Comparison of ENCODE assay signal across 13 cellular contexts in the genomic region with DNA sequence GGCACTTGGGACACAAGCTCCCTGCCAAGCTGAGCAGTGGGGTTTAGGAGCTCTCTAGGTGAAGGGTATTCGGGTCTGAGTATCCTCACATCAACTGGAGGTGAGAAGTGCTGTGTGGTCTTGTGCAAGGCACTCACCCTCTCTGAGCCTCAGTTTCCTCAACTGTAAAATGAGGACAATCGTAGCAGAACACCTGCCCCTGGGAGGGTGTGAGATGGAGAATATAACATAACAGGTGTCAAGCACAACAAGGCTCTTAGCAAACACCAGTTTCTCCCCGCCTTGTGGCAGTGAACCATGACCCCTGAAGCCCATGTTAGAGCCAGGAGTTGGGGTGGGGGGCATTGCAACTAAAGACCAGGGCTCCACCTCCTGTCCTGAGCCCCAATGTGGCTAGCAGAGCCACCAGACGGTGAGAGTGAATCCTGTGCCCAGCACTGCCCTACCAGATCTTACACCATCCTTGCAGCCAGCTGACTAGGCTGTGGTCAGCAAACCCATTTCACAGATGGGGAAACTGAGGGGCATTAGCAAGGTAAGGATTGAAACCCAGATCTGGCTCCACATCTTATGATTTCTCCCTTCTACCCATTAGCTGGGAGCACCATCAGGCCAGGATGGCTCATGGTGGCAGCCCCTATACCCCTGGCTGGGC. TPM values are rescaled to one million over a fixed set of nuclear protein-coding genes. Genes with fewer than 3 reads are reported as not detected.
A peak's percentile ranks its signal among the peaks of the same experiment; 100 is the strongest.
DNase-seq lines count a peak whose midpoint lies in the region; ATAC-seq and TF ChIP-seq lines count a peak whose summit lies in the region.
"Had no signal": no experiment of that assay in that cellular context is flagged by ENCODE, and none has a peak within 500 bp of the region (broad histone marks: within the 10 kb centered on the region; RNA-seq: fewer than 3 reads in every experiment).

No MANE protein-coding gene starts in this region.

- no peaks in the 10 kb centered on the region for H3K36me3 Mint-ChIP-seq in MCF 10A (ENCODE audit: insufficient read depth, unreplicated experiment)
- H3K36me3 Mint-ChIP-seq in central memory CD8-positive, alpha-beta T cell (ENCODE audit: insufficient read depth) = peaks cover 7% of the 10 kb centered on the region
- no peaks in the 10 kb centered on the region for H3K36me3 Mint-ChIP-seq in natural killer cell treated with Interleukin-12 subunit alpha and Interleukin-12 subunit beta and Interleukin-15 and Interleukin-18, amount 100 ng/mL, for 72 hours

- H3K9me3 ChIP-seq in mammary epithelial cell (replicated peaks; ENCODE audit: insufficient read depth, low read length) = no peaks in the 10 kb centered on the region
- no peaks in the 10 kb centered on the region for H3K9me3 ChIP-seq in upper lobe of left lung
- H3K9me3 ChIP-seq: mucosa of descending colon, testis had no signal

- peaks cover 14% of the 10 kb centered on the region for H3K27me3 ChIP-seq in mammary epithelial cell (ENCODE audit: insufficient read depth, low read length)
- H3K27me3 ChIP-seq in upper lobe of left lung = no peaks in the 10 kb centered on the region
- H3K27me3 ChIP-seq: testis had no signal

- H4K20me1 ChIP-seq in mammary epithelial cell (ENCODE audit: insufficient read depth, low read length) = no peaks in the 10 kb centered on the region

- H3K27ac ChIP-seq in mammary epithelial cell (ENCODE audit: insufficient read depth, low read depth, low read length) (no peak overlapping the region), upper lobe of left lung (peak overlapping the region; percentile 1 to 98 (median 94))

- intact Hi-C loops in MCF 10A (cut with micrococcal nuclease) = loop anchor here (2.0 kb wide), 1 partner anchor 118 kb away; no protein-coding TSS in a partner anchor
- intact Hi-C loops in mammary epithelial cell (cut with micrococcal nuclease) = no loop called here

- H2AFZ ChIP-seq in mammary epithelial cell (ENCODE audit: low read depth, low read length) = no peak overlapping the region

- no peak overlapping the region for H3K4me2 ChIP-seq in mammary epithelial cell (ENCODE audit: insufficient read depth, low read depth, low read length)

- H3K4me3 ChIP-seq in mammary epithelial cell (replicated peaks in 1 of 3; ENCODE audit: insufficient read depth in 1 of 3, low read depth in 2 of 3, low read length in 3 of 3) (no peak overlapping the region), upper lobe of left lung (no peak overlapping the region)
- H3K4me3 ChIP-seq: mucosa of descending colon, testis had no signal

- TF ChIP-seq EP300 in upper lobe of left lung (IDR thresholded peaks at IDR 0.05) = no peak

- no peak for ATAC-seq in central memory CD8-positive, alpha-beta T cell (replicated peaks; ENCODE audit: extremely low read depth, poor library complexity, severe bottlenecking)
- ATAC-seq in natural killer cell treated with Interleukin-12 subunit alpha and Interleukin-12 subunit beta and Interleukin-15 and Interleukin-18, amount 100 ng/mL, for 72 hours = no peak
- ATAC-seq in upper lobe of left lung (ENCODE audit: low FRiP score in 2 of 2) (no peak), GM18868 (IDR thresholded peaks at IDR 0.05; ENCODE audit: unreplicated experiment) (no peak)
- ATAC-seq: mucosa of descending colon had no signal

- dilution Hi-C loops in mammary epithelial cell (cut with HindIII; ENCODE audit: low sequenced_read_pairs) = no loop called here

- WGBS in mammary epithelial cell (ENCODE audit: low coverage, missing lambda C conversion rate) = 87% methylated on average over 4 of the region's 4 CpGs
- WGBS in upper lobe of left lung, 2 donors = 77 to 93% methylated on average over 3 to 4 of the region's 4 CpGs

- H3K9ac ChIP-seq in mammary epithelial cell (ENCODE audit: insufficient read depth, low read length) = no peak overlapping the region

- peaks cover 6% of the 10 kb centered on the region for H3K4me1 Mint-ChIP-seq in MCF 10A (ENCODE audit: insufficient read depth, unreplicated experiment)
- H3K4me1 Mint-ChIP-seq in central memory CD8-positive, alpha-beta T cell = peaks cover 31% of the 10 kb centered on the region
- peaks cover 34 to 43% of the 10 kb centered on the region in 2 donors for H3K4me1 Mint-ChIP-seq in natural killer cell treated with Interleukin-12 subunit alpha and Interleukin-12 subunit beta and Interleukin-15 and Interleukin-18, amount 100 ng/mL, for 72 hours (ENCODE audit: low read depth in 2 of 2)

- no TSS peak for BruUV-seq in MCF 10A (replicated peaks; lab: Mats Ljungman, UMichigan)
- no TSS peak for BruUV-seq in mammary epithelial cell (replicated peaks; lab: Mats Ljungman, UMichigan)

- POLR2A ChIA-PET in MCF 10A (lab: Yijun Ruan, JAX) = interaction anchor here (1.0 kb wide), 2 partner anchors 17 to 122 kb away, joined by 3 to 4 read pairs; no protein-coding TSS in a partner anchor

- DNase-seq in MCF 10A (ENCODE audit: unreplicated experiment) (no peak), mammary epithelial cell (no peak), upper lobe of left lung (no peak), nucleus accumbens (lab: John Stamatoyannopoulos, UW) (no peak), OCI-M1 (lab: John Stamatoyannopoulos, UW) (no peak)
- no peak for DNase-seq in central memory CD8-positive, alpha-beta T cell (ENCODE audit: low spot score in 2 of 2)
- DNase-seq in natural killer cell treated with Interleukin-12 subunit alpha and Interleukin-12 subunit beta and Interleukin-15 and Interleukin-18, amount 100 ng/mL, for 72 hours (ENCODE audit: low spot score) = no peak
- DNase-seq: activated CD4-positive, alpha-beta T cell treated with anti-CD3 and anti-CD28 coated beads, Interleukin-2, amount 10 ng/mL, durations not matched to agents 24 days and 14 days; DMS79 treated with DMSO at 0.1 percent for 48 hours; mucosa of descending colon had no signal

- H3K4me3 Mint-ChIP-seq in MCF 10A (ENCODE audit: unreplicated experiment) = peak overlapping the region; percentile 5
- H3K4me3 Mint-ChIP-seq in central memory CD8-positive, alpha-beta T cell = peak overlapping the region; percentile 92
- peak overlapping the region; percentile 16 for H3K4me3 Mint-ChIP-seq in natural killer cell treated with Interleukin-12 subunit alpha and Interleukin-12 subunit beta and Interleukin-15 and Interleukin-18, amount 100 ng/mL, for 72 hours

- H3K9me3 Mint-ChIP-seq in MCF 10A (ENCODE audit: unreplicated experiment) = no peaks in the 10 kb centered on the region
- no peaks in the 10 kb centered on the region for H3K9me3 Mint-ChIP-seq in central memory CD8-positive, alpha-beta T cell
- no peaks in the 10 kb centered on the region for H3K9me3 Mint-ChIP-seq in natural killer cell treated with Interleukin-12 subunit alpha and Interleukin-12 subunit beta and Interleukin-15 and Interleukin-18, amount 100 ng/mL, for 72 hours
- H3K9me3 Mint-ChIP-seq: activated CD4-positive, alpha-beta T cell treated with anti-CD3 and anti-CD28 coated beads, Interleukin-2, amount 10 ng/mL, durations not matched to agents 24 days and 14 days; activated T-helper 2 cell treated with anti-CD3 and anti-CD28 coated beads, Interferon-gamma antibody, Interleukin-2, Interleukin-4, amounts not matched to agents 10 μg/mL and 5 μg/mL and 100 μg/mL, durations not matched to agents 14 hours and 24 hours and 36 hours had no signal

- H3K4me1 ChIP-seq in mammary epithelial cell (ENCODE audit: insufficient read depth, low read length) = peaks cover 12% of the 10 kb centered on the region
- peaks cover 52 to 77% (median 63%) of the 10 kb centered on the region in 4 donors for H3K4me1 ChIP-seq in upper lobe of left lung

- in situ Hi-C loops in mammary epithelial cell (cut with MboI; ENCODE audit: low sequenced_read_pairs in 2 of 2) = no loop called here

- H3K79me2 ChIP-seq in mammary epithelial cell (ENCODE audit: insufficient read depth, low read length) = no peaks in the 10 kb centered on the region

- H3K36me3 ChIP-seq in mammary epithelial cell (ENCODE audit: insufficient read depth, low read length) (no peaks in the 10 kb centered on the region), upper lobe of left lung (no peaks in the 10 kb centered on the region)

- no peak for TF ChIP-seq POLR2A in upper lobe of left lung (IDR thresholded peaks at IDR 0.05)

- no peaks in the 10 kb centered on the region for H3K27me3 Mint-ChIP-seq in MCF 10A (ENCODE audit: insufficient read depth, unreplicated experiment)
- H3K27me3 Mint-ChIP-seq in central memory CD8-positive, alpha-beta T cell = no peaks in the 10 kb centered on the region
- peaks cover 10 to 15% of the 10 kb centered on the region in 2 donors for H3K27me3 Mint-ChIP-seq in natural killer cell treated with Interleukin-12 subunit alpha and Interleukin-12 subunit beta and Interleukin-15 and Interleukin-18, amount 100 ng/mL, for 72 hours

- H3K27ac Mint-ChIP-seq in MCF 10A (ENCODE audit: low read depth, unreplicated experiment) = no peak overlapping the region
- H3K27ac Mint-ChIP-seq in central memory CD8-positive, alpha-beta T cell (ENCODE audit: low read depth) = peak overlapping the region; percentile 6
- no peak overlapping the region for H3K27ac Mint-ChIP-seq in natural killer cell treated with Interleukin-12 subunit alpha and Interleukin-12 subunit beta and Interleukin-15 and Interleukin-18, amount 100 ng/mL, for 72 hours
- H3K27ac Mint-ChIP-seq: activated CD4-positive, alpha-beta T cell treated with anti-CD3 and anti-CD28 coated beads, Interleukin-2, amount 10 ng/mL, durations not matched to agents 24 days and 14 days; activated T-helper 2 cell treated with anti-CD3 and anti-CD28 coated beads, Interferon-gamma antibody, Interleukin-2, Interleukin-4, amounts not matched to agents 10 μg/mL and 5 μg/mL and 100 μg/mL, durations not matched to agents 14 hours and 24 hours and 36 hours had no signal

- TF ChIP-seq CTCF in MCF 10A (IDR thresholded peaks at IDR 0.05; ENCODE audit: unreplicated experiment) = no peak
- no peak for TF ChIP-seq CTCF in mammary epithelial cell (conservative IDR thresholded peaks at IDR 0.05 in 1 of 2, IDR thresholded peaks at IDR 0.05 in 1 of 2; ENCODE audit: extremely low read depth in 1 of 2, insufficient read depth in 1 of 2, low read depth in 1 of 2, low read length in 2 of 2)
- no peak for TF ChIP-seq CTCF in upper lobe of left lung (IDR thresholded peaks at IDR 0.05)

- CTCF ChIA-PET in MCF 10A (lab: Yijun Ruan, JAX) = interaction anchor here (0.6 kb wide), 1 partner anchor 9 kb away, joined by 3 read pairs; no protein-coding TSS in a partner anchor
- CTCF ChIA-PET in mammary epithelial cell (lab: Charles Lee; ENCODE audit: low non-redundant PET) = no interaction called here

RNA-seq across cellular contexts. Expression of a gene that starts 2.6 kb away (rescaled TPM):
- total RNA-seq in MCF 10A (2022) = 5.6 and 6.2 TPM in 2 replicates
- 1 to 10 TPM; 2.3 to 2.7 TPM for total RNA-seq in mammary epithelial cell
- polyA plus RNA-seq in mammary epithelial cell = 0.63 TPM
- polyA minus RNA-seq in mammary epithelial cell = 0.83 TPM
- 1 to 10 TPM; 2.8 to 4.8 TPM for total RNA-seq in natural killer cell treated with Interleukin-12 subunit alpha and Interleukin-12 subunit beta and Interleukin-15 and Interleukin-18, amount 100 ng/mL, for 72 hours
- total RNA-seq in upper lobe of left lung = 100 to 1,000 TPM in 5 of 6 donors, 10 to 100 TPM in 1; 95.3 to 607 (median 227) TPM

Comparison
In these comparisons a context has a peak if more than half of its experiments do, and no peak if none do; other contexts are left out.
1. H3K4me3 Mint-ChIP-seq: peak in every context shown above with its lines; median percentile 92 in central memory CD8-positive, alpha-beta T cell; 16 in natural killer cell treated with Interleukin-12 subunit alpha and Interleukin-12 subunit beta and Interleukin-15 and Interleukin-18, amount 100 ng/mL, for 72 hours; 5 in MCF 10A.
2. RNA of a gene that starts 2.6 kb away (total RNA-seq): 95.3 to 607 TPM in upper lobe of left lung; 5.6 to 6.2 TPM in MCF 10A, 2.8 to 4.8 TPM in natural killer cell treated with Interleukin-12 subunit alpha and Interleukin-12 subunit beta and Interleukin-15 and Interleukin-18, amount 100 ng/mL, for 72 hours and 2.3 to 2.7 TPM in mammary epithelial cell; every median in the first group is over 10 times any median in the second.